Comparison of ENCODE assay signal across 10 cellular contexts in genomic region chr5:134592141-134592746, GRCh38. TPM values are rescaled to one million over a fixed set of nuclear protein-coding genes. Genes with fewer than 3 reads are reported as not detected.
DNase-seq lines count a peak whose midpoint lies in the region; ATAC-seq and TF ChIP-seq lines count a peak whose summit lies in the region.
"Had no signal": no experiment of that assay in that cellular context is flagged by ENCODE, and none has a peak within 500 bp of the region (broad histone marks: within the 10 kb centered on the region; RNA-seq: fewer than 3 reads in every experiment).

No MANE protein-coding gene starts in this region.

- H3K9me3 ChIP-seq in OCI-LY3 (ENCODE audit: insufficient read depth, low read length) (no peaks in the 10 kb centered on the region), psoas muscle (no peaks in the 10 kb centered on the region), sigmoid colon (no peaks in the 10 kb centered on the region)

- TF ChIP-seq POLR2A in sigmoid colon (IDR thresholded peaks at IDR 0.05), result no peak

- H3K9ac ChIP-seq in OCI-LY3 (ENCODE audit: low read length), result peak overlapping the region; percentile 6; the same call in 1 of the 2 replicates

- intact Hi-C loops in Right ventricle myocardium inferior (cut with DNase I), result no loop called here
- intact Hi-C loops in psoas muscle (cut with DNase I), result no loop called here
- intact Hi-C loops in sigmoid colon (cut with DNase I), result no loop called here

- peak overlapping the region; percentile 43 for H2AFZ ChIP-seq in OCI-LY3 (ENCODE audit: low read depth, low read length)

- H3K27ac Mint-ChIP-seq in immature natural killer cell, result peak overlapping the region in 2 of 6 donors; percentile 11 to 53

- H3K4me3 Mint-ChIP-seq in immature natural killer cell, result no peak overlapping the region

- H3K79me2 ChIP-seq in OCI-LY3 (ENCODE audit: low read length), result no peaks in the 10 kb centered on the region

- H3K36me3 ChIP-seq in OCI-LY3 (replicated peaks; ENCODE audit: low read depth, low read length) (no peaks in the 10 kb centered on the region), psoas muscle (ENCODE audit: insufficient read depth in 1 of 2, low read depth in 1 of 2) (no peaks in the 10 kb centered on the region), sigmoid colon (no peaks in the 10 kb centered on the region)

- ATAC-seq in GM19455 (IDR thresholded peaks at IDR 0.05; ENCODE audit: unreplicated experiment) (peak; percentile 58), Right ventricle myocardium inferior (peak; percentile 48), psoas muscle (peak; percentile 73 to 85 (median 78)), HG02588 (IDR thresholded peaks at IDR 0.05; ENCODE audit: unreplicated experiment) (no peak)

- H3K4me1 Mint-ChIP-seq in immature natural killer cell, result peaks cover 0 to under 1% of the 10 kb centered on the region in 2 donors

- no peak for TF ChIP-seq EP300 in sigmoid colon (IDR thresholded peaks at IDR 0.05)

- DNase-seq in Right ventricle myocardium inferior (ENCODE audit: missing footprints) (no peak), psoas muscle (no peak), immature natural killer cell (no peak), middle frontal gyrus (ENCODE audit: extremely low spot score, low spot score) (no peak), sigmoid colon (no peak)
- DNase-seq: erythroblast, MV-4-11 had no signal

- peak overlapping the region; percentile 8; the same call in 1 of the 2 replicates for H3K4me2 ChIP-seq in OCI-LY3 (ENCODE audit: low read length)

- 14 to 21% (median 15%) methylated on average over 7 of the region's 7 CpGs for WGBS in psoas muscle, 3 donors
- WGBS in sigmoid colon, 2 donors, result 62 to 70% methylated on average over 7 of the region's 7 CpGs

- no peaks in the 10 kb centered on the region for H3K9me3 Mint-ChIP-seq in immature natural killer cell

- no peak overlapping the region for H3K4me3 ChIP-seq in OCI-LY3 (ENCODE audit: low read length)
- H3K4me3 ChIP-seq in psoas muscle, result no peak overlapping the region
- H3K4me3 ChIP-seq in sigmoid colon, result no peak overlapping the region

- no peaks in the 10 kb centered on the region for H3K27me3 ChIP-seq in OCI-LY3 (ENCODE audit: low read depth, low read length)
- no peaks in the 10 kb centered on the region for H3K27me3 ChIP-seq in psoas muscle (ENCODE audit: insufficient read depth in 3 of 3, low read length in 2 of 3)
- H3K27me3 ChIP-seq in sigmoid colon, result no peaks in the 10 kb centered on the region

- H3K4me1 ChIP-seq in OCI-LY3 (ENCODE audit: low read length) (peaks cover 25% of the 10 kb centered on the region), psoas muscle (peaks cover 43% of the 10 kb centered on the region), sigmoid colon (no peaks in the 10 kb centered on the region)

- H3K36me3 Mint-ChIP-seq in immature natural killer cell, result peaks cover 0 to 4% (median 0%) of the 10 kb centered on the region in 3 donors

- TF ChIP-seq CTCF in OCI-LY3 (IDR thresholded peaks at IDR 0.05; ENCODE audit: low read depth, low read length) (no peak), psoas muscle (IDR thresholded peaks at IDR 0.05) (no peak), sigmoid colon (IDR thresholded peaks at IDR 0.05) (no peak)

- no peaks in the 10 kb centered on the region for H4K20me1 ChIP-seq in OCI-LY3 (ENCODE audit: insufficient read depth, low read length)

- H3K27ac ChIP-seq in OCI-LY3 (ENCODE audit: low read length), result no peak overlapping the region
- peak overlapping the region; percentile 84 for H3K27ac ChIP-seq in psoas muscle
- H3K27ac ChIP-seq in sigmoid colon, result no peak overlapping the region

- H3K27me3 Mint-ChIP-seq in immature natural killer cell (ENCODE audit: low read depth in 3 of 3), result no peaks in the 10 kb centered on the region

RNA-seq across cellular contexts. Expression of gene SAR1B, which starts 40.4 kb away (rescaled TPM):
- total RNA-seq in Right ventricle myocardium inferior (92.5 TPM), psoas muscle (100 to 1,000 TPM; 161 to 238 (median 206) TPM), sigmoid colon (10 to 100 TPM; 19.4 to 41.3 (median 36.3) TPM)
- polyA plus RNA-seq in psoas muscle (100 to 1,000 TPM; 116 to 188 (median 126) TPM), immature natural killer cell (10 to 100 TPM; 47.6 to 55.8 (median 52.3) TPM), sigmoid colon (10 to 100 TPM; 18.6 to 40.7 (median 32.8) TPM)

RNA-seq across cellular contexts. Expression of gene SEC24A, which starts 56.3 kb away (rescaled TPM):
- total RNA-seq in Right ventricle myocardium inferior (6.9 TPM), psoas muscle (10 to 100 TPM in 3 of 4 donors, 1 to 10 TPM in 1; 5.7 to 25.2 (median 13.7) TPM), sigmoid colon (10 to 100 TPM; 14.8 to 21.0 (median 17.0) TPM)
- polyA plus RNA-seq in psoas muscle (10 to 100 TPM in 2 of 3 donors, 1 to 10 TPM in 1; 6.7 to 18.9 (median 17.2) TPM), immature natural killer cell (1 to 10 TPM; 2.5 to 9.9 (median 3.7) TPM), sigmoid colon (10 to 100 TPM in 2 of 3 donors, 1 to 10 TPM in 1; 7.2 to 11.8 (median 11.2) TPM)
